ENCODE assay signal across 17 cellular contexts in the genomic region with DNA sequence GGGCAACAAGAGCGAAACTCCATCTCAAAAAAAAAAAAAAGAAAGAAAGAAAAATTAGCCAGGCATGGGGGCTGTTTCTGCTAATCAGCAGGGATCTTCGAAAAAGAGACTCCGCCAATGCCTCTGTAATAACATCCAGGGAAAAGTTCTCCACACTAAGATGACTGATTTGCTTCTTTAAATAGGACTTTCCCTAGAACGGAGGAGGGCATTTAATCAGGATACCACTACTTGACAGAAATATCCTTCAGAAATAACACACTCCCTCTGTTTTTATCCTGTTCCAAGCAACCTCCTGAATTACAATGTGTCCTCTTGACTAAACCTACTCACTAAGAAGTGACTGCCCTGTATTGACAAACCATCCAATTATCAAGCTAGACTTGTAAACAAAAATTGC.
"Had no signal": no experiment of that assay in that cellular context is flagged by ENCODE, and none has a peak within 500 bp of the region (broad histone marks: within the 10 kb centered on the region; RNA-seq: fewer than 3 reads in every experiment).

No MANE protein-coding gene starts in this region.

- H3K9me3 ChIP-seq: breast epithelium, right lobe of liver, transverse colon had no signal

- H3K36me3 ChIP-seq: breast epithelium, right lobe of liver, transverse colon had no signal

- H3K27ac Mint-ChIP-seq: activated B cell treated with CpG ODN at 0.5 μM for 24 hours; activated CD4-positive, alpha-beta T cell treated with anti-CD3 and anti-CD28 coated beads, Interleukin-2, amount 10 ng/mL, durations not matched to agents 7 days and 5 days; activated naive CD4-positive, alpha-beta T cell treated with anti-CD3 and anti-CD28 coated beads, Interleukin-2, amount 50 U/mL, for 72 hours; activated T-helper 17 cell treated with anti-CD3 and anti-CD28 coated beads, Interleukin-2, amount 50 U/mL, for 72 hours; stimulated activated naive B cell treated with anti-CD40 and anti-IgM and Interleukin-4, amounts not matched to agents 10 μg/mL and 1 μg/mL and 100 μg/mL, for 72 hours; T-helper 17 cell had no signal

- H3K27me3 ChIP-seq: breast epithelium, esophagus squamous epithelium, right lobe of liver, spleen, transverse colon had no signal

- DNase-seq: activated B cell treated with CpG ODN at 0.5 μM for 24 hours; activated CD4-positive, alpha-beta T cell treated with anti-CD3 and anti-CD28 coated beads, Interleukin-2, amount 10 ng/mL, durations not matched to agents 7 days and 5 days; activated CD8-positive, alpha-beta memory T cell treated with anti-CD3 and anti-CD28 coated beads for 24 hours; activated T-cell treated with anti-CD3 and anti-CD28 coated beads for 4 hours; esophagus squamous epithelium; foreskin fibroblast; islet precursor cell; right lobe of liver; spleen; stimulated activated CD4-positive, alpha-beta T cell treated with anti-CD3 and anti-CD28 coated beads, Interleukin-2, amount 100 ng/mL, for 24 hours; stimulated activated naive B cell treated with anti-CD40 and anti-IgM and Interleukin-4, amounts not matched to agents 10 μg/mL and 1 μg/mL and 100 μg/mL, for 72 hours; T-helper 17 cell; transverse colon had no signal

- H3K27me3 Mint-ChIP-seq: activated B cell treated with CpG ODN at 0.5 μM for 24 hours; activated CD4-positive, alpha-beta T cell treated with anti-CD3 and anti-CD28 coated beads, Interleukin-2, amount 10 ng/mL, durations not matched to agents 7 days and 5 days; activated T-helper 17 cell treated with anti-CD3 and anti-CD28 coated beads, Interleukin-2, amount 50 U/mL, for 72 hours; stimulated activated naive B cell treated with anti-CD40 and anti-IgM and Interleukin-4, amounts not matched to agents 10 μg/mL and 1 μg/mL and 100 μg/mL, for 72 hours; T-helper 17 cell had no signal

- H3K4me3 ChIP-seq: breast epithelium, esophagus squamous epithelium, right lobe of liver, spleen, transverse colon had no signal

- H3K4me1 ChIP-seq: breast epithelium had no signal

- ATAC-seq: activated naive CD4-positive, alpha-beta T cell treated with anti-CD3 and anti-CD28 coated beads, Interleukin-2, amount 50 U/mL, for 72 hours; activated T-helper 17 cell treated with anti-CD3 and anti-CD28 coated beads, Interleukin-2, amount 50 U/mL, for 72 hours; SK-N-SH treated with all-trans-retinoic acid at 6 μM for 48 hours; stimulated activated naive B cell treated with anti-CD40 and anti-IgM and Interleukin-4, amounts not matched to agents 10 μg/mL and 1 μg/mL and 100 μg/mL, for 72 hours; T-helper 17 cell had no signal

- H3K9me3 Mint-ChIP-seq: activated T-helper 17 cell treated with anti-CD3 and anti-CD28 coated beads, Interleukin-2, amount 50 U/mL, for 72 hours had no signal

- H3K4me3 Mint-ChIP-seq: activated B cell treated with CpG ODN at 0.5 μM for 24 hours; activated CD4-positive, alpha-beta T cell treated with anti-CD3 and anti-CD28 coated beads, Interleukin-2, amount 10 ng/mL, durations not matched to agents 7 days and 5 days; activated T-helper 17 cell treated with anti-CD3 and anti-CD28 coated beads, Interleukin-2, amount 50 U/mL, for 72 hours; stimulated activated naive B cell treated with anti-CD40 and anti-IgM and Interleukin-4, amounts not matched to agents 10 μg/mL and 1 μg/mL and 100 μg/mL, for 72 hours; T-helper 17 cell had no signal

- H3K27ac ChIP-seq: breast epithelium, esophagus squamous epithelium, spleen, transverse colon had no signal
